Comparison of ENCODE assay signal across 1 cellular context in the genomic region with DNA sequence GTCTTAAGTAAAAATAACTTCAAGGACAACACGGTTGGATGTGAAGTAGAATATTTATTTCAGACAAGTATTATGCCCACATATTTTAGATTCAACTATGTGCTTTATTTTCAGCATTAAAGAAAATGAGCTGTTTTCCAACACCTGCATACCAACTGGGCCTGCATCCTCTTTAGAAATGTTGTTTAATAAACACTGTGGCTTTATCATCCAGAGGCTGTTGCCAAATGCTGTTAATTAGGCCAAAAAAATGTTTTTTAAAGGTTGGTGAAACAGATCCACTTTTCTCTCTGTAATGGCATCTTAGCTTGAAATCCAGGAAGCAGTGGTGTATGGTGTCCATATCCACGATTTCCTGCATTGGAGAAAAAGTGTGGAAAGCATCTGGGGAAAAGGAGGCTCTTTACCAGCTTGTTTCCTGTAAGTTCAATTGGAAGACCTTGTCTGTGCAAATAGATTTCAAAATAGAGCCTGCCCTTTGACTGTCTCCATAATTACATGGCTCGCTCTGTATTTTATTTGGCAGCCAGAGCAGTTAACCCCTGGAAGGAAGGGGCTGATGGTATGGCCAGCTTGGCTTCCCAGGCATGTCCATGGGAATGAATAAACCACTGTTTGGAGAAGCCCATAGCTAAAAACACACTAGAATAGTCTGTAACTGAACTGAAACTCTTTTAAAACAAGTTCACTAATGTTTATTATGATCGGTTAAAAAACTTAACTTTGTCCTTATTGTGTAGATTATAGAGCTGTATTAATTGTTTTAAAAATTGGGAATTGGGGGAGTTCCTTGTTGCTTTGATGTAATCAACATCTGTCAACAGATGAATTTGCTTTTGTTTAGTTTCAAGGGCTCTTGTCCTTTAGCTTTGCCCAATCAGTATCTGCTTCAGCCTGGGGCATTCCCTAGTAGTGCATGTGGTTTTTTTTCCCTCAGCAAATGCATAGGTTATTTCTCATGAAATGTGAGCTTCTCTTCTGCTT.
TF ChIP-seq lines count a peak whose summit lies in the region.

No MANE protein-coding gene starts in this region.

TF ChIP-seq in liver, 16 proteins besides CTCF, POLR2A, EP300 and RAD21 (continued from another document):
- TF ChIP-seq GABPA (IDR thresholded peaks at IDR 0.05 in 1 of 2, conservative IDR thresholded peaks at IDR 0.05 in 1 of 2) (peak in 1 of 2 donors; percentile 53), JUND (IDR thresholded peaks at IDR 0.05) (peak; percentile 48 to 73), YY1 (IDR thresholded peaks at IDR 0.05) (peak; percentile 81), HNF4A (conservative IDR thresholded peaks at IDR 0.05) (peak; percentile 88 to 91), RXRA (IDR thresholded peaks at IDR 0.05) (peak; percentile 80 to 83), NR2F2 (IDR thresholded peaks at IDR 0.05) (peak; percentile 67), SP1 (IDR thresholded peaks at IDR 0.05) (peak; percentile 78)
- TF ChIP-seq, protein P1, sequence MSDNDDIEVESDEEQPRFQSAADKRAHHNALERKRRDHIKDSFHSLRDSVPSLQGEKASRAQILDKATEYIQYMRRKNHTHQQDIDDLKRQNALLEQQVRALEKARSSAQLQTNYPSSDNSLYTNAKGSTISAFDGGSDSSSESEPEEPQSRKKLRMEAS (IDR thresholded peaks at IDR 0.05), result peak; percentile 90
- TF ChIP-seq, protein P2, sequence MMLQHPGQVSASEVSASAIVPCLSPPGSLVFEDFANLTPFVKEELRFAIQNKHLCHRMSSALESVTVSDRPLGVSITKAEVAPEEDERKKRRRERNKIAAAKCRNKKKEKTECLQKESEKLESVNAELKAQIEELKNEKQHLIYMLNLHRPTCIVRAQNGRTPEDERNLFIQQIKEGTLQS (IDR thresholded peaks at IDR 0.05), result no peak
